ENCODE assay signal across 22 cellular contexts in genomic region chr7:153423190-153423549, GRCh38.
"Had no signal": no experiment of that assay in that cellular context is flagged by ENCODE, and none has a peak within 500 bp of the region (broad histone marks: within the 10 kb centered on the region; RNA-seq: fewer than 3 reads in every experiment).

No MANE protein-coding gene starts in this region.

- ATAC-seq: activated CD8-positive, alpha-beta T cell treated with anti-CD3 and anti-CD28 coated beads for 36 hours; activated naive CD8-positive, alpha-beta T cell treated with anti-CD3 and anti-CD28 coated beads, Interleukin-2, amount 50 U/mL, for 24 hours; PC-3 had no signal

- H3K9me3 ChIP-seq: SK-N-SH had no signal

- H3K36me3 ChIP-seq: Peyer's patch, SJSA1 had no signal

- DNase-seq: activated CD4-positive, alpha-beta T cell treated with anti-CD3 and anti-CD28 coated beads, Interleukin-2, amount 10 ng/mL, durations not matched to agents 24 days and 14 days; activated CD4-positive, alpha-beta T cell treated with anti-CD3 and anti-CD28 coated beads, Interleukin-2, amount 50 U/mL, for 4 hours; activated CD8-positive, alpha-beta T cell treated with anti-CD3 and anti-CD28 coated beads for 36 hours; activated gamma-delta T cell treated with Interleukin-2 at 50 U/mL for 16 hours; activated naive CD4-positive, alpha-beta T cell treated with anti-CD3 and anti-CD28 coated beads for 36 hours; activated naive CD8-positive, alpha-beta T cell treated with anti-CD3 and anti-CD28 coated beads, Interleukin-2, amount 50 U/mL, for 24 hours; activated T-cell treated with anti-CD3 and anti-CD28 coated beads, Interleukin-2, amount 50 U/mL, for 1 hour; anterior cingulate cortex; central memory CD4-positive, alpha-beta T cell; NCI-H1105; NCI-H1417 treated with DMSO at 0.1 percent for 48 hours; NCI-H187 treated with DMSO at 0.1 percent for 48 hours; NCI-H2081; NCI-H345; NCI-H524 treated with DMSO at 0.1 percent for 48 hours; NK-92 treated with Interleukin-12 subunit alpha and Interleukin-12 subunit beta, amount 100 ng/mL, for 24 hours; PC-3; Peyer's patch; SHP77 treated with DMSO at 0.1 percent for 48 hours; SK-N-SH had no signal

- H3K27ac ChIP-seq: Peyer's patch, SJSA1 had no signal

- H3K9ac ChIP-seq: SK-N-SH had no signal

- H3K4me2 ChIP-seq: SK-N-SH had no signal

- H3K4me3 ChIP-seq: Peyer's patch, SJSA1 had no signal

- H3K4me1 ChIP-seq: Peyer's patch, SJSA1 had no signal

- FAIRE-seq: TTC549 had no signal

- H3K27me3 ChIP-seq: Peyer's patch, SJSA1 had no signal
